ENCODE assay signal across 2 cellular contexts in the genomic region with DNA sequence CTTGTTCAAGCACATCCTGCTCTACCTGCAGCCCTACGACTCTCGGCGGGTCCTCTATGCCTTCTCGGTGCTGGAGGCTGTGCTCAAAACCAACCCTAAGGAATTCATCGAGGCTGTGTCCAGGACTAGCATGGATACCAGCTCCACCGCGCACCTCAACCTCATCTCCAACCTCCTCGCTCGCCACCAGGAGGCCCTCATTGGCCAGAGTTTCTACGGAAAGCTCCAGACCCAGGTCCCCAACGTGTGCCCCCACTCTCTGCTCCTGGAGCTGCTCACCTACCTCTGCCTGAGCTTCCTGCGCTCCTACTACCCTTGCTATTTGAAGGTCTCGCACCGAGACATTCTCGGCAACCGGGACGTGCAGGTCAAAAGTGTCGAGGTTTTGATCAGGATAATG.
TF ChIP-seq lines count a peak whose summit lies in the region.

No MANE protein-coding gene starts in this region.

TF ChIP-seq in HEK293, 187 proteins besides CTCF, POLR2A, EP300 and RAD21:
- TF ChIP-seq, protein P1, sequence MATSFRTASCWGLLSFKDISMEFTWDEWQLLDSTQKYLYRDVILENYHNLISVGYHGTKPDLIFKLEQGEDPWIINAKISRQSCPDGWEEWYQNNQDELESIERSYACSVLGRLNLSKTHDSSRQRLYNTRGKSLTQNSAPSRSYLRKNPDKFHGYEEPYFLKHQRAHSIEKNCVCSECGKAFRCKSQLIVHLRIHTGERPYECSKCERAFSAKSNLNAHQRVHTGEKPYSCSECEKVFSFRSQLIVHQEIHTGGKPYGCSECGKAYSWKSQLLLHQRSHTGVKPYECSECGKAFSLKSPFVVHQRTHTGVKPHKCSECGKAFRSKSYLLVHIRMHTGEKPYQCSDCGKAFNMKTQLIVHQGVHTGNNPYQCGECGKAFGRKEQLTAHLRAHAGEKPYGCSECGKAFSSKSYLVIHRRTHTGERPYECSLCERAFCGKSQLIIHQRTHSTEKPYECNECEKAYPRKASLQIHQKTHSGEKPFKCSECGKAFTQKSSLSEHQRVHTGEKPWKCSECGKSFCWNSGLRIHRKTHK (tag by site-specific recombination; IDR thresholded peaks at IDR 0.05): no peak
- no peak for TF ChIP-seq ZNF114 (tag by site-specific recombination; IDR thresholded peaks at IDR 0.05)
- no peak for TF ChIP-seq ZNF302 (tag by site-specific recombination; IDR thresholded peaks at IDR 0.05; ENCODE audit: low read depth)
- no peak for TF ChIP-seq ZNF169 (tag by site-specific recombination; IDR thresholded peaks at IDR 0.05)
- TF ChIP-seq SETDB1 (IDR thresholded peaks at IDR 0.05; ENCODE audit: insufficient read length, low read length): no peak
- no peak for TF ChIP-seq SALL2 (tag by site-specific recombination; IDR thresholded peaks at IDR 0.05; ENCODE audit: borderline replicate concordance)
- TF ChIP-seq ZNF48 (tag by site-specific recombination; IDR thresholded peaks at IDR 0.05): no peak
- TF ChIP-seq, protein P2, sequence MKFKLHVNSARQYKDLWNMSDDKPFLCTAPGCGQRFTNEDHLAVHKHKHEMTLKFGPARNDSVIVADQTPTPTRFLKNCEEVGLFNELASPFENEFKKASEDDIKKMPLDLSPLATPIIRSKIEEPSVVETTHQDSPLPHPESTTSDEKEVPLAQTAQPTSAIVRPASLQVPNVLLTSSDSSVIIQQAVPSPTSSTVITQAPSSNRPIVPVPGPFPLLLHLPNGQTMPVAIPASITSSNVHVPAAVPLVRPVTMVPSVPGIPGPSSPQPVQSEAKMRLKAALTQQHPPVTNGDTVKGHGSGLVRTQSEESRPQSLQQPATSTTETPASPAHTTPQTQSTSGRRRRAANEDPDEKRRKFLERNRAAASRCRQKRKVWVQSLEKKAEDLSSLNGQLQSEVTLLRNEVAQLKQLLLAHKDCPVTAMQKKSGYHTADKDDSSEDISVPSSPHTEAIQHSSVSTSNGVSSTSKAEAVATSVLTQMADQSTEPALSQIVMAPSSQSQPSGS (tag by site-specific recombination; IDR thresholded peaks at IDR 0.05; ENCODE audit: low read depth): no peak
- TF ChIP-seq, protein P3, sequence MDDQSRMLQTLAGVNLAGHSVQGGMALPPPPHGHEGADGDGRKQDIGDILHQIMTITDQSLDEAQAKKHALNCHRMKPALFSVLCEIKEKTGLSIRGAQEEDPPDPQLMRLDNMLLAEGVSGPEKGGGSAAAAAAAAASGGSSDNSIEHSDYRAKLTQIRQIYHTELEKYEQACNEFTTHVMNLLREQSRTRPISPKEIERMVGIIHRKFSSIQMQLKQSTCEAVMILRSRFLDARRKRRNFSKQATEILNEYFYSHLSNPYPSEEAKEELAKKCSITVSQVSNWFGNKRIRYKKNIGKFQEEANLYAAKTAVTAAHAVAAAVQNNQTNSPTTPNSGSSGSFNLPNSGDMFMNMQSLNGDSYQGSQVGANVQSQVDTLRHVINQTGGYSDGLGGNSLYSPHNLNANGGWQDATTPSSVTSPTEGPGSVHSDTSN (CRISPR knock-in tag; IDR thresholded peaks at IDR 0.05): no peak
- TF ChIP-seq GLI4 (tag by site-specific recombination; IDR thresholded peaks at IDR 0.05): no peak

TF ChIP-seq in K562, 482 proteins besides CTCF, POLR2A, EP300 and RAD21 (continued from another document):
- no peak for TF ChIP-seq HEY1 (CRISPR knock-in tag; IDR thresholded peaks at IDR 0.05; ENCODE audit: borderline replicate concordance)
- peak in 1 of 2 experiments; percentile 35; a peak in 2 of 4 replicates for TF ChIP-seq NRF1 (conservative IDR thresholded peaks at IDR 0.05 in 1 of 2, IDR thresholded peaks at IDR 0.05 in 1 of 2)
